Comparison of ENCODE assay signal across 8 cellular contexts in genomic region chr12:48000878-48001321, GRCh38. TPM values are rescaled to one million over a fixed set of nuclear protein-coding genes. Genes with fewer than 3 reads are reported as not detected.
DNase-seq lines count a peak whose midpoint lies in the region; ATAC-seq, FAIRE-seq and TF ChIP-seq lines count a peak whose summit lies in the region.

No MANE protein-coding gene starts in this region.

- peak; percentile 13 for ATAC-seq in body of pancreas
- ATAC-seq in HG03039 (IDR thresholded peaks at IDR 0.05; ENCODE audit: unreplicated experiment) = no peak

- H3K27me3 ChIP-seq in body of pancreas = peaks cover 0 to 35% of the 10 kb centered on the region in 2 donors
- H3K27me3 ChIP-seq in suprapubic skin = peaks cover 79% of the 10 kb centered on the region

- H3K4me1 ChIP-seq in body of pancreas (peaks cover 44% of the 10 kb centered on the region), kidney (ENCODE audit: control insufficient read depth in 1 of 2, insufficient read depth in 1 of 2, low read depth in 1 of 2, low read length in 2 of 2) (peaks cover 16 to 32% of the 10 kb centered on the region in 2 donors), suprapubic skin (peaks cover 49% of the 10 kb centered on the region)

- H3K9me3 ChIP-seq in body of pancreas (no peaks in the 10 kb centered on the region), kidney (ENCODE audit: control insufficient read depth in 1 of 2, low read length in 2 of 2) (no peaks in the 10 kb centered on the region), suprapubic skin (no peaks in the 10 kb centered on the region)

- H3K4me3 ChIP-seq in body of pancreas (no peak overlapping the region), kidney (ENCODE audit: low read length in 2 of 2) (peak overlapping the region; percentile 51 to 55), suprapubic skin (peak overlapping the region; percentile 54)

- no peak for FAIRE-seq in kidney (lab: Jason Lieb, UNC)

- TF ChIP-seq CTCF in body of pancreas (IDR thresholded peaks at IDR 0.05) (no peak), kidney (IDR thresholded peaks at IDR 0.05; ENCODE audit: borderline replicate concordance, extremely low read depth, insufficient read depth) (no peak), suprapubic skin (IDR thresholded peaks at IDR 0.05) (no peak)

- H3K36me3 ChIP-seq in body of pancreas (replicated peaks in 1 of 2; ENCODE audit: insufficient read depth in 1 of 2, low read depth in 2 of 2) (no peaks in the 10 kb centered on the region), kidney (ENCODE audit: control insufficient read depth in 1 of 2, insufficient read depth in 2 of 2, low read length in 2 of 2) (no peaks in the 10 kb centered on the region), suprapubic skin (no peaks in the 10 kb centered on the region)

- TF ChIP-seq POLR2A in body of pancreas (IDR thresholded peaks at IDR 0.05) (no peak), suprapubic skin (IDR thresholded peaks at IDR 0.05) (no peak)

- WGBS in body of pancreas, 2 donors = 16 to 21% methylated on average over 11 of the region's 11 CpGs
- 11% methylated on average over 11 of the region's 11 CpGs for WGBS in suprapubic skin

- TF ChIP-seq EP300 in suprapubic skin (IDR thresholded peaks at IDR 0.05) = no peak

- no peak overlapping the region for H3K27ac ChIP-seq in body of pancreas
- H3K27ac ChIP-seq in kidney (ENCODE audit: low read depth in 2 of 2, low read length in 2 of 2) = no peak overlapping the region
- peak overlapping the region; percentile 24 for H3K27ac ChIP-seq in suprapubic skin

- DNase-seq in DMS 273 (lab: John Stamatoyannopoulos, UW; ENCODE audit: unreplicated experiment) = peak; percentile 60
- DNase-seq in DMS 273 treated with DMSO at 0.1 percent for 48 hours (lab: John Stamatoyannopoulos, UW) = no peak
- DNase-seq in NCI-H1417 treated with DMSO at 0.1 percent for 48 hours (lab: John Stamatoyannopoulos, UW) = peak; percentile 24
- no peak for DNase-seq in body of pancreas
- peak; percentile 53 for DNase-seq in kidney
- peak in 1 of 2 donors; percentile 76 for DNase-seq in suprapubic skin (ENCODE audit: low spot score in 2 of 2)
- DNase-seq in putamen (ENCODE audit: low spot score) = no peak

- intact Hi-C loops in body of pancreas (cut with DNase I) (no loop called here), kidney (cut with DNase I) (no loop called here)

- no peak overlapping the region for H3K9ac ChIP-seq in kidney (ENCODE audit: low read length in 2 of 2)

RNA-seq across cellular contexts. Expression of gene COL2A1, which starts 3.4 kb away (rescaled TPM):
- total RNA-seq in body of pancreas (not detected), kidney (not detected), suprapubic skin (not detected)
- polyA plus RNA-seq in kidney (ENCODE audit: insufficient read depth, low read depth, low replicate concordance) = not detected

RNA-seq across cellular contexts. Expression of gene TMEM106C, which starts 37.5 kb away (rescaled TPM):
- total RNA-seq in body of pancreas = 10 to 100 TPM; 38.2 to 47.0 TPM
- 51.7 TPM for total RNA-seq in kidney
- 126 TPM for polyA plus RNA-seq in kidney (ENCODE audit: insufficient read depth, low read depth, low replicate concordance)
- 10 to 100 TPM; 36.8 to 52.9 (median 46.5) TPM for total RNA-seq in suprapubic skin

Comparison
In these comparisons a context has a peak if more than half of its experiments do, and no peak if none do; other contexts are left out.
1. DNase-seq: peak in DMS 273 (single experiment), NCI-H1417 treated with DMSO at 0.1 percent for 48 hours (single experiment) and kidney (single experiment); none in DMS 273 treated with DMSO at 0.1 percent for 48 hours (single experiment), body of pancreas (0 of 4) and putamen (single experiment).
2. H3K4me3 ChIP-seq: peak in kidney (2 of 2) and suprapubic skin (single experiment); none in body of pancreas (0 of 2).